8 cellular contexts compared by ENCODE assay signal in genomic region chr7:131105803-131106680, GRCh38.
DNase-seq lines count a peak whose midpoint lies in the region; ATAC-seq and TF ChIP-seq lines count a peak whose summit lies in the region.

No MANE protein-coding gene starts in this region.

- H3K27me3 ChIP-seq in NT2/D1 (ENCODE audit: insufficient read depth, insufficient read length) (peaks cover 39% of the 10 kb centered on the region), esophagus (ENCODE audit: control insufficient read depth in 1 of 2, insufficient read depth in 2 of 2, low read length in 2 of 2) (no peaks in the 10 kb centered on the region)

- DNase-seq in Ammon's horn (ENCODE audit: low spot score) (peak; percentile 79), NT2/D1 (ENCODE audit: low read depth, low spot score) (no peak), myocyte (ENCODE audit: low read depth) (peak; percentile 64)
- DNase-seq in activated T-cell treated with anti-CD3 and anti-CD28 coated beads, Interleukin-2, amount 50 U/mL, for 1 hour: peak; percentile 88
- DNase-seq in stimulated activated CD8-positive, alpha-beta memory T cell treated with anti-CD3 and anti-CD28 coated beads, Interleukin-7, amount 100 ng/mL, for 4 hours (ENCODE audit: low read depth in 2 of 2): peak; percentile 73 to 92

- peak overlapping the region; percentile 94 to 98 for H3K27ac ChIP-seq in esophagus (ENCODE audit: low read depth in 2 of 2, low read length in 1 of 2)

- H3K4me1 ChIP-seq in NT2/D1 (ENCODE audit: insufficient read depth, insufficient read length) (peaks cover 5% of the 10 kb centered on the region), esophagus (ENCODE audit: control insufficient read depth in 2 of 2, insufficient read depth in 2 of 2, low read length in 1 of 2) (peaks cover 2 to 5% of the 10 kb centered on the region in 2 donors)

- H3K36me3 ChIP-seq in NT2/D1 (ENCODE audit: insufficient read depth, insufficient read length, low read length): no peaks in the 10 kb centered on the region
- H3K36me3 ChIP-seq in esophagus (ENCODE audit: control insufficient read depth in 2 of 2, insufficient read depth in 2 of 2, low read length in 1 of 2): no peaks in the 10 kb centered on the region

- peak; percentile 57 for TF ChIP-seq POLR2A in GM18951 (IDR thresholded peaks at IDR 0.05; ENCODE audit: extremely low read depth, insufficient read depth, insufficient read length)

- WGBS in esophagus, 2 donors: 0 to 1% methylated on average over 47 to 108 of the region's 108 CpGs

- H3K4me3 ChIP-seq in NT2/D1 (ENCODE audit: insufficient read length, low read depth): peak overlapping the region; percentile 66
- peak overlapping the region; percentile 61 to 92 for H3K4me3 ChIP-seq in esophagus (ENCODE audit: low read depth in 1 of 2, low read length in 2 of 2)

- in situ Hi-C loops in GM18951 (cut with MboI; ENCODE audit: low sequenced_read_pairs, unreplicated experiment): no loop called here

- ATAC-seq in HG03280 (IDR thresholded peaks at IDR 0.05; ENCODE audit: unreplicated experiment): peak; percentile 40

- peak overlapping the region; percentile 76 for H3K9ac ChIP-seq in NT2/D1 (ENCODE audit: insufficient read length, low read depth)

- H3K9me3 ChIP-seq in NT2/D1 (ENCODE audit: insufficient read depth, low read length) (no peaks in the 10 kb centered on the region), esophagus (ENCODE audit: control insufficient read depth in 2 of 2, insufficient read depth in 1 of 2, low read depth in 1 of 2, low read length in 1 of 2) (no peaks in the 10 kb centered on the region)
